In genomic region chr16:31344712-31345111, GRCh38 we compare ENCODE assay signal across 11 cellular contexts. TPM values are rescaled to one million over a fixed set of nuclear protein-coding genes. Genes with fewer than 3 reads are reported as not detected.
DNase-seq lines count a peak whose midpoint lies in the region; ATAC-seq and TF ChIP-seq lines count a peak whose summit lies in the region.
"Had no signal": no experiment of that assay in that cellular context is flagged by ENCODE, and none has a peak within 500 bp of the region (broad histone marks: within the 10 kb centered on the region; RNA-seq: fewer than 3 reads in every experiment).

No MANE protein-coding gene starts in this region.

- no peaks in the 10 kb centered on the region for H3K9me3 Mint-ChIP-seq in activated CD8-positive, alpha-beta memory T cell treated with anti-CD3 and anti-CD28 coated beads, Interleukin-2, amount 10 ng/mL, durations not matched to agents 7 days and 5 days (ENCODE audit: low read depth)
- H3K9me3 Mint-ChIP-seq in H9 (peaks cover 0 to 2% of the 10 kb centered on the region in 2 experiments; a peak in 2 of 5 replicates), osteocyte (ENCODE audit: unreplicated experiment) (no peaks in the 10 kb centered on the region)
- no peaks in the 10 kb centered on the region for H3K9me3 Mint-ChIP-seq in stimulated activated naive CD8-positive, alpha-beta T cell treated with anti-CD3 and anti-CD28 coated beads, Interleukin-15, Interleukin-2, amounts not matched to agents 100 ng/mL and 50 ng/mL, for 24 hours

- no peak overlapping the region for H3K4me2 ChIP-seq in H9 (ENCODE audit: insufficient read depth, insufficient read length, low read length)

- no peak overlapping the region for H3K23ac ChIP-seq in H9 (ENCODE audit: insufficient read length, low read depth, low read length)

- H3K4me3 Mint-ChIP-seq in activated CD8-positive, alpha-beta memory T cell treated with anti-CD3 and anti-CD28 coated beads, Interleukin-2, amount 10 ng/mL, durations not matched to agents 7 days and 5 days: peak overlapping the region; percentile 47
- H3K4me3 Mint-ChIP-seq in H9 (no peak overlapping the region), osteocyte (ENCODE audit: unreplicated experiment) (no peak overlapping the region)
- H3K4me3 Mint-ChIP-seq in stimulated activated naive CD8-positive, alpha-beta T cell treated with anti-CD3 and anti-CD28 coated beads, Interleukin-15, Interleukin-2, amounts not matched to agents 100 ng/mL and 50 ng/mL, for 24 hours: peak overlapping the region; percentile 37

- no peak overlapping the region for H3K4ac ChIP-seq in H9 (ENCODE audit: low read depth, low read length)

- peak overlapping the region; percentile 21 for H3K27ac Mint-ChIP-seq in activated CD8-positive, alpha-beta memory T cell treated with anti-CD3 and anti-CD28 coated beads, Interleukin-2, amount 10 ng/mL, durations not matched to agents 7 days and 5 days
- peak overlapping the region in 2 of 3 experiments; percentile 25 to 33; a peak in 1 of 7 replicates for H3K27ac Mint-ChIP-seq in H9
- H3K27ac Mint-ChIP-seq in stimulated activated naive CD8-positive, alpha-beta T cell treated with anti-CD3 and anti-CD28 coated beads, Interleukin-15, Interleukin-2, amounts not matched to agents 100 ng/mL and 50 ng/mL, for 24 hours: no peak overlapping the region
- H3K27ac Mint-ChIP-seq in osteocyte (ENCODE audit: unreplicated experiment): no peak overlapping the region

- no peaks in the 10 kb centered on the region for H3K4me1 ChIP-seq in H9 (ENCODE audit: insufficient read depth, low read length)

- no peak overlapping the region for H2BK5ac ChIP-seq in H9 (ENCODE audit: insufficient read length, low read length)

- H4K20me1 ChIP-seq in H9 (ENCODE audit: control insufficient read depth, insufficient read depth, insufficient read length): no peaks in the 10 kb centered on the region

- H3K79me1 ChIP-seq in H9 (ENCODE audit: insufficient read depth, low read depth, low read length, poor library complexity, severe bottlenecking): no peaks in the 10 kb centered on the region

- no peaks in the 10 kb centered on the region for H3K9me3 ChIP-seq in H9 (ENCODE audit: control insufficient read depth, low read depth, low read length)
- H3K9me3 ChIP-seq: left lung had no signal

- H2AFZ ChIP-seq in H9 (ENCODE audit: low read length): no peak overlapping the region

- H3K18ac ChIP-seq in H9 (ENCODE audit: insufficient read length, low read depth, low read length): no peak overlapping the region

- WGBS in H9 (ENCODE audit: extremely low coverage, insufficient read length, low lambda C conversion rate): no CpG with 5 or more reads among the region's 9 CpGs

- H2BK120ac ChIP-seq in H9 (ENCODE audit: low read depth, low read length, poor library complexity, severe bottlenecking): no peak overlapping the region

- no peaks in the 10 kb centered on the region for H3K27me3 ChIP-seq in H9 (ENCODE audit: insufficient read depth, low read length)
- H3K27me3 ChIP-seq: left lung had no signal

- H2BK12ac ChIP-seq in H9 (ENCODE audit: insufficient read length, low read depth, low read length): no peak overlapping the region

- H2BK20ac ChIP-seq in H9 (ENCODE audit: low read depth, low read length, poor library complexity, severe bottlenecking): no peak overlapping the region

- H3K27me3 Mint-ChIP-seq in activated CD8-positive, alpha-beta memory T cell treated with anti-CD3 and anti-CD28 coated beads, Interleukin-2, amount 10 ng/mL, durations not matched to agents 7 days and 5 days: peaks cover 53% of the 10 kb centered on the region
- H3K27me3 Mint-ChIP-seq in H9 (ENCODE audit: low read depth) (peaks cover 17% of the 10 kb centered on the region), osteocyte (ENCODE audit: unreplicated experiment) (no peaks in the 10 kb centered on the region)
- peaks cover 3% of the 10 kb centered on the region for H3K27me3 Mint-ChIP-seq in stimulated activated naive CD8-positive, alpha-beta T cell treated with anti-CD3 and anti-CD28 coated beads, Interleukin-15, Interleukin-2, amounts not matched to agents 100 ng/mL and 50 ng/mL, for 24 hours

- H3T11ph ChIP-seq in H9 (ENCODE audit: low read length): no peak overlapping the region

- no peaks in the 10 kb centered on the region for H3K79me2 ChIP-seq in H9 (ENCODE audit: insufficient read depth, low read length)

- no peak overlapping the region for H3K14ac ChIP-seq in H9 (ENCODE audit: insufficient read depth, low read length)

- H3K23me2 ChIP-seq in H9 (ENCODE audit: insufficient read length, low read depth, low read length, poor library complexity, severe bottlenecking): no peaks in the 10 kb centered on the region

- peaks cover 34% of the 10 kb centered on the region for H3K4me1 Mint-ChIP-seq in activated CD8-positive, alpha-beta memory T cell treated with anti-CD3 and anti-CD28 coated beads, Interleukin-2, amount 10 ng/mL, durations not matched to agents 7 days and 5 days
- no peaks in the 10 kb centered on the region for H3K4me1 Mint-ChIP-seq in H9
- H3K4me1 Mint-ChIP-seq in stimulated activated naive CD8-positive, alpha-beta T cell treated with anti-CD3 and anti-CD28 coated beads, Interleukin-15, Interleukin-2, amounts not matched to agents 100 ng/mL and 50 ng/mL, for 24 hours (ENCODE audit: low read depth): peaks cover 17% of the 10 kb centered on the region
- H3K4me1 Mint-ChIP-seq in osteocyte (ENCODE audit: unreplicated experiment): no peaks in the 10 kb centered on the region

- CTCF ChIA-PET in activated CD8-positive, alpha-beta memory T cell treated with anti-CD3 and anti-CD28 coated beads, Interleukin-2, amount 10 ng/mL, durations not matched to agents 7 days and 5 days (lab: Charles Lee): interaction anchor here (0.7 to 2.3 kb wide), 2 partner anchors 38 to 110 kb away, joined by 3 to 9 read pairs; no protein-coding TSS in a partner anchor

- no peak overlapping the region for H3K27ac ChIP-seq in H9 (ENCODE audit: insufficient read length, low read depth, low read length)
- H3K27ac ChIP-seq: left lung had no signal

- ATAC-seq in activated CD8-positive, alpha-beta memory T cell treated with anti-CD3 and anti-CD28 coated beads, Interleukin-2, amount 10 ng/mL, durations not matched to agents 7 days and 5 days: peak; percentile 78
- peak; percentile 87 for ATAC-seq in HG03571 (IDR thresholded peaks at IDR 0.05; ENCODE audit: unreplicated experiment)
- ATAC-seq: left lung had no signal

- DNase-seq in activated CD8-positive, alpha-beta memory T cell treated with anti-CD3 and anti-CD28 coated beads, Interleukin-2, amount 10 ng/mL, durations not matched to agents 7 days and 5 days: peak; percentile 80
- no peak for DNase-seq in activated CD8-positive, alpha-beta memory T cell treated with anti-CD3 and anti-CD28 coated beads, Interleukin-2, amount 50 U/mL, for 4 hours
- no peak for DNase-seq in H9
- DNase-seq in GOT3 (lab: John Stamatoyannopoulos, UW): no peak
- no peak for DNase-seq in osteocyte (ENCODE audit: extremely low spot score, unreplicated experiment)
- DNase-seq in kidney tubule cell (ENCODE audit: low spot score): no peak
- DNase-seq: amniotic stem cell, left lung, NCI-H446 treated with DMSO at 0.1 percent for 48 hours had no signal

- no peak overlapping the region for H2AK5ac ChIP-seq in H9 (ENCODE audit: insufficient read length, low read length)

- H4K5ac ChIP-seq in H9 (ENCODE audit: insufficient read length, low read depth, low read length): no peak overlapping the region

- H3K36me3 Mint-ChIP-seq in activated CD8-positive, alpha-beta memory T cell treated with anti-CD3 and anti-CD28 coated beads, Interleukin-2, amount 10 ng/mL, durations not matched to agents 7 days and 5 days: peaks cover 7% of the 10 kb centered on the region
- H3K36me3 Mint-ChIP-seq in H9 (ENCODE audit: insufficient read depth in 1 of 3, low read depth in 3 of 3) (no peaks in the 10 kb centered on the region), osteocyte (ENCODE audit: unreplicated experiment) (no peaks in the 10 kb centered on the region)
- no peaks in the 10 kb centered on the region for H3K36me3 Mint-ChIP-seq in stimulated activated naive CD8-positive, alpha-beta T cell treated with anti-CD3 and anti-CD28 coated beads, Interleukin-15, Interleukin-2, amounts not matched to agents 100 ng/mL and 50 ng/mL, for 24 hours (ENCODE audit: low read depth)

- no peak overlapping the region for H4K91ac ChIP-seq in H9 (ENCODE audit: insufficient read length, low read depth, low read length)

- H4K8ac ChIP-seq in H9 (replicated peaks; ENCODE audit: insufficient read length, low read depth, low read length): no peak overlapping the region

- H3K56ac ChIP-seq in H9 (ENCODE audit: insufficient read length, low read depth, low read length): no peak overlapping the region

- no peak for TF ChIP-seq CTCF in H9 (conservative IDR thresholded peaks at IDR 0.05)
- TF ChIP-seq CTCF in osteocyte (IDR thresholded peaks at IDR 0.05): no peak

- H2BK15ac ChIP-seq in H9 (ENCODE audit: low read depth, low read length): no peak overlapping the region

- no peak overlapping the region for H3K9ac ChIP-seq in H9 (ENCODE audit: extremely low read depth, insufficient read length, low read length)

RNA-seq across cellular contexts. Expression of gene ITGAX, which starts 10.3 kb away (rescaled TPM):
- total RNA-seq in activated CD8-positive, alpha-beta memory T cell treated with anti-CD3 and anti-CD28 coated beads, Interleukin-2, amount 10 ng/mL, durations not matched to agents 7 days and 5 days: 10 to 100 TPM; 56.8 to 62.0 TPM
- total RNA-seq in H9 (2021) (0.15 and 0.28 TPM in 2 replicates), osteocyte (not detected in 2 replicates)

RNA-seq across cellular contexts. Expression of gene ITGAD, which starts 48.4 kb away (rescaled TPM):
- under 1 TPM; 0.09 to 0.23 TPM for total RNA-seq in activated CD8-positive, alpha-beta memory T cell treated with anti-CD3 and anti-CD28 coated beads, Interleukin-2, amount 10 ng/mL, durations not matched to agents 7 days and 5 days
- not detected in 2 replicates for total RNA-seq in H9 (2021)
- not detected in 2 replicates for total RNA-seq in osteocyte

Comparison
In these comparisons a context has a peak if more than half of its experiments do, and no peak if none do; other contexts are left out.
1. H3K27ac Mint-ChIP-seq: peak in activated CD8-positive, alpha-beta memory T cell treated with anti-CD3 and anti-CD28 coated beads, Interleukin-2, amount 10 ng/mL, durations not matched to agents 7 days and 5 days (single experiment) and H9 (2 of 3); none in stimulated activated naive CD8-positive, alpha-beta T cell treated with anti-CD3 and anti-CD28 coated beads, Interleukin-15, Interleukin-2, amounts not matched to agents 100 ng/mL and 50 ng/mL, for 24 hours (single experiment) and osteocyte (single experiment).
2. H3K4me3 Mint-ChIP-seq: peak in activated CD8-positive, alpha-beta memory T cell treated with anti-CD3 and anti-CD28 coated beads, Interleukin-2, amount 10 ng/mL, durations not matched to agents 7 days and 5 days (single experiment) and stimulated activated naive CD8-positive, alpha-beta T cell treated with anti-CD3 and anti-CD28 coated beads, Interleukin-15, Interleukin-2, amounts not matched to agents 100 ng/mL and 50 ng/mL, for 24 hours (single experiment); none in H9 (0 of 2) and osteocyte (single experiment).
3. RNA of gene ITGAX, which starts 10.3 kb away (total RNA-seq): 56.8 to 62.0 TPM in activated CD8-positive, alpha-beta memory T cell treated with anti-CD3 and anti-CD28 coated beads, Interleukin-2, amount 10 ng/mL, durations not matched to agents 7 days and 5 days; 0.15 to 0.28 TPM in H9 and not detected in osteocyte; every median in the first group is over 10 times any median in the second.